In genomic region chr22:46063861-46064235, GRCh38 we compare ENCODE assay signal across 2 cellular contexts.
A peak's percentile ranks its signal among the peaks of the same experiment; 100 is the strongest.
TF ChIP-seq lines count a peak whose summit lies in the region.

No MANE protein-coding gene starts in this region.

TF ChIP-seq in SK-N-SH, 30 proteins besides CTCF, POLR2A, EP300 and RAD21 (continued from another document):
- 0 out of 2 replicates have a peak, but pooled peaks have one; percentile 52 for TF ChIP-seq MAX (IDR thresholded peaks at IDR 0.05; ENCODE audit: low read depth)
- TF ChIP-seq POLR2AphosphoS5 (IDR thresholded peaks at IDR 0.05; ENCODE audit: low read depth, low read length), result 0 out of 2 replicates have a peak, but pooled peaks have one; percentile 5
- TF ChIP-seq JUND (IDR thresholded peaks at IDR 0.05), result no peak
- no peak for TF ChIP-seq USF2 (IDR thresholded peaks at IDR 0.05; ENCODE audit: borderline replicate concordance, low read depth, low read length)

TF ChIP-seq in SK-N-SH treated with all-trans-retinoic acid at 6 μM for 48 hours, 23 proteins besides CTCF, POLR2A, EP300 and RAD21 (continued from another document):
- TF ChIP-seq PATZ1 (CRISPR knock-in tag; IDR thresholded peaks at IDR 0.05; ENCODE audit: borderline replicate concordance), result no peak
- TF ChIP-seq ZC3H10 (CRISPR knock-in tag; IDR thresholded peaks at IDR 0.05), result no peak
- no peak for TF ChIP-seq TCF4 (CRISPR knock-in tag; IDR thresholded peaks at IDR 0.05; ENCODE audit: borderline replicate concordance)
- TF ChIP-seq ZNF565 (CRISPR knock-in tag; conservative IDR thresholded peaks at IDR 0.05; ENCODE audit: low read depth), result no peak
- TF ChIP-seq CREB5 (CRISPR knock-in tag; IDR thresholded peaks at IDR 0.05; ENCODE audit: low read depth), result no peak
